In the genomic region with DNA sequence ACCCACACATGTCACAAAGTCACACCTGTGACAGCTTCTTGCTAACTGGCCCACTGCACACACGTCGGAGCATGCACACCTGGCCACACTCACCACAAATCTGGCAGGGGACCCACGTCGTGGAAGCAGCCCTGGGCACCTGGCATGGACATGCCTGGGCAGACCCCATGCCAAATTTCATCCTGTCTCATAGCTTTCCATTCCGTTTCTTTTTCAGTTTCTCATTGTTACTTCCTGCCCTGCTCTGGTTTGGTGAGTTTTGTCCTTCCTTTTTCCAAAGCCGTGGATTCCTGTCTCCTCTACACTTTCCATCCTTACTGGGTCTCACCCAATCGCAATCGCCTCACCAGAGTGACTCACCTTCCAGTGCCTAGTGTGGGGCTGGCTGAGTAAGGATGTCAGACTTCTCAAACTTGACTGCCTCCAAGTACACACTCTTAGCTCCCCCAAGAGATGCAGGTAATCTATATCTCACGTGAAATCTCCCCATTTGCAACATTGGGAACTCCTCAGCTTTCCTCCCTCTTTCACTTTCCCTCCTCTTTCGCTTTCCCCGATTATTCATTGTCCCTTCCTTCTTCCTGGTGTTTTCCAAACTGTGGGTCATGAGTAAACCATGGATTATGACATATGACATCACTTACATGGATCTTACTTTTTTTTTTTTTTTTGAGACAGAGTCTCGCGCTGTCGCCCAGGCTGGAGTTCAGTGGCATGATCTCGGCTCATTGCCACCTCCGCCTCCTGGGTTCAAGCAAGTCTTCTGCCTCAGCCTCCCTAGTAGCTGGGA, we compare ENCODE assay signal across 8 cellular contexts. TPM values are rescaled to one million over a fixed set of nuclear protein-coding genes. Genes with fewer than 3 reads are reported as not detected.
DNase-seq lines count a peak whose midpoint lies in the region; ATAC-seq and TF ChIP-seq lines count a peak whose summit lies in the region.

No MANE protein-coding gene starts in this region.

- H3K23ac ChIP-seq in H9 (ENCODE audit: insufficient read length, low read depth, low read length) = no peak overlapping the region

- H4K5ac ChIP-seq in H9 (ENCODE audit: insufficient read length, low read depth, low read length) = no peak overlapping the region

- H3K27ac ChIP-seq in BLaER1 = peak overlapping the region; percentile 53; the same call in 1 of the 2 replicates
- no peak overlapping the region for H3K27ac ChIP-seq in H9 (ENCODE audit: insufficient read length, low read depth, low read length)
- peak overlapping the region; percentile 50 for H3K27ac ChIP-seq in right cardiac atrium (ENCODE audit: low read length)
- peak overlapping the region; percentile 60 to 83 for H3K27ac ChIP-seq in thoracic aorta

- intact Hi-C loops in right cardiac atrium (cut with DNase I) = no loop called here

- no peak overlapping the region for H2AFZ ChIP-seq in H9 (ENCODE audit: low read length)

- no peak overlapping the region for H4K91ac ChIP-seq in H9 (ENCODE audit: insufficient read length, low read depth, low read length)

- DNase-seq in H9 (no peak), right cardiac atrium (no peak), thoracic aorta (ENCODE audit: low spot score) (no peak), Ammon's horn (ENCODE audit: low spot score) (no peak), HuH-7 (ENCODE audit: low spot score) (no peak)
- DNase-seq in activated CD4-positive, alpha-beta memory T cell treated with anti-CD3 and anti-CD28 coated beads, Interleukin-2, amount 10 ng/mL, durations not matched to agents 7 days and 5 days = peak; percentile 35

- no peak overlapping the region for H2BK5ac ChIP-seq in H9 (ENCODE audit: insufficient read length, low read length)

- H3K4me3 Mint-ChIP-seq in H9 = peak overlapping the region; percentile 3 to 64; a peak in 4 of 5 replicates
- H3K4me3 Mint-ChIP-seq in activated CD4-positive, alpha-beta memory T cell treated with anti-CD3 and anti-CD28 coated beads, Interleukin-2, amount 10 ng/mL, durations not matched to agents 7 days and 5 days = peak overlapping the region; percentile 63

- H3K9ac ChIP-seq in BLaER1 (0 out of 2 replicates have a peak overlapping the region, but pooled peaks have one; percentile 40), H9 (ENCODE audit: extremely low read depth, insufficient read length, low read length) (no peak overlapping the region)

- peaks cover 15 to 16% of the 10 kb centered on the region in 2 experiments for H3K4me1 Mint-ChIP-seq in H9
- H3K4me1 Mint-ChIP-seq in activated CD4-positive, alpha-beta memory T cell treated with anti-CD3 and anti-CD28 coated beads, Interleukin-2, amount 10 ng/mL, durations not matched to agents 7 days and 5 days = peaks cover 19% of the 10 kb centered on the region

- no peak overlapping the region for H3K4me3 ChIP-seq in BLaER1
- H3K4me3 ChIP-seq in right cardiac atrium (ENCODE audit: low read length) = no peak overlapping the region
- peak overlapping the region; percentile 97 for H3K4me3 ChIP-seq in thoracic aorta

- H3K36me3 ChIP-seq in BLaER1 (no peaks in the 10 kb centered on the region), thoracic aorta (no peaks in the 10 kb centered on the region)

- peaks cover 19% of the 10 kb centered on the region for H4K20me1 ChIP-seq in BLaER1
- H4K20me1 ChIP-seq in H9 (ENCODE audit: control insufficient read depth, insufficient read depth, insufficient read length) = peaks cover 4% of the 10 kb centered on the region

- no peaks in the 10 kb centered on the region for H3K36me3 Mint-ChIP-seq in H9 (ENCODE audit: insufficient read depth in 1 of 3, low read depth in 3 of 3)
- no peaks in the 10 kb centered on the region for H3K36me3 Mint-ChIP-seq in activated CD4-positive, alpha-beta memory T cell treated with anti-CD3 and anti-CD28 coated beads, Interleukin-2, amount 10 ng/mL, durations not matched to agents 7 days and 5 days (ENCODE audit: low read depth)

- CTCF ChIA-PET in activated CD4-positive, alpha-beta memory T cell treated with anti-CD3 and anti-CD28 coated beads, Interleukin-2, amount 10 ng/mL, durations not matched to agents 7 days and 5 days (lab: Charles Lee) = interaction anchor here (0.9 to 4.8 kb wide), 5 partner anchors 12 to 82 kb away, joined by 3 to 59 read pairs (median 10); no protein-coding TSS in a partner anchor

- 0 out of 2 replicates have a peak, but pooled peaks cover 2% of the 10 kb centered on the region for H3K27me3 Mint-ChIP-seq in H9 (ENCODE audit: low read depth)
- H3K27me3 Mint-ChIP-seq in activated CD4-positive, alpha-beta memory T cell treated with anti-CD3 and anti-CD28 coated beads, Interleukin-2, amount 10 ng/mL, durations not matched to agents 7 days and 5 days = peaks cover 2% of the 10 kb centered on the region

- no peak overlapping the region for H2BK15ac ChIP-seq in H9 (ENCODE audit: low read depth, low read length)

- H3K9me3 Mint-ChIP-seq in H9 = peaks cover 0 to 3% of the 10 kb centered on the region in 2 experiments; a peak in 2 of 5 replicates
- no peaks in the 10 kb centered on the region for H3K9me3 Mint-ChIP-seq in activated CD4-positive, alpha-beta memory T cell treated with anti-CD3 and anti-CD28 coated beads, Interleukin-2, amount 10 ng/mL, durations not matched to agents 7 days and 5 days

- no CpG with 5 or more reads among the region's 16 CpGs for WGBS in H9 (ENCODE audit: extremely low coverage, insufficient read length, low lambda C conversion rate)
- WGBS in right cardiac atrium = 47% methylated on average over 16 of the region's 16 CpGs

- TF ChIP-seq CTCF in H9 (conservative IDR thresholded peaks at IDR 0.05) = no peak
- TF ChIP-seq CTCF in thoracic aorta (IDR thresholded peaks at IDR 0.05) = no peak

- peaks cover 20% of the 10 kb centered on the region for H3K23me2 ChIP-seq in H9 (ENCODE audit: insufficient read length, low read depth, low read length, poor library complexity, severe bottlenecking)

- H4K8ac ChIP-seq in H9 (replicated peaks; ENCODE audit: insufficient read length, low read depth, low read length) = no peak overlapping the region

- H3K18ac ChIP-seq in H9 (ENCODE audit: insufficient read length, low read depth, low read length) = peak overlapping the region; percentile 72

- H3K14ac ChIP-seq in H9 (ENCODE audit: insufficient read depth, low read length) = peak overlapping the region; percentile 70; the same call in 1 of the 2 replicates

- peak overlapping the region; percentile 51 for H2BK120ac ChIP-seq in H9 (ENCODE audit: low read depth, low read length, poor library complexity, severe bottlenecking)

- H3K27ac Mint-ChIP-seq in H9 = peak overlapping the region in 2 of 3 experiments; percentile 76 to 79; a peak in 4 of 7 replicates
- H3K27ac Mint-ChIP-seq in activated CD4-positive, alpha-beta memory T cell treated with anti-CD3 and anti-CD28 coated beads, Interleukin-2, amount 10 ng/mL, durations not matched to agents 7 days and 5 days = peak overlapping the region; percentile 56

- H3K4me2 ChIP-seq in BLaER1 (peak overlapping the region; percentile 82), H9 (ENCODE audit: insufficient read depth, insufficient read length, low read length) (no peak overlapping the region)

- no peak overlapping the region; the same call in 1 of the 2 replicates for H3K4ac ChIP-seq in H9 (ENCODE audit: low read depth, low read length)

- no peaks in the 10 kb centered on the region for H3K9me3 ChIP-seq in BLaER1
- no peaks in the 10 kb centered on the region for H3K9me3 ChIP-seq in H9 (ENCODE audit: control insufficient read depth, low read depth, low read length)
- H3K9me3 ChIP-seq in right cardiac atrium (ENCODE audit: control insufficient read depth, low read length) = no peaks in the 10 kb centered on the region
- H3K9me3 ChIP-seq in thoracic aorta = no peaks in the 10 kb centered on the region

- ATAC-seq in right cardiac atrium (no peak), thoracic aorta (ENCODE audit: insufficient number of reproducible peaks, low FRiP score, low read depth) (no peak), HG02938 (IDR thresholded peaks at IDR 0.05; ENCODE audit: unreplicated experiment) (no peak)

- H3K27me3 ChIP-seq in BLaER1 (peaks cover 19% of the 10 kb centered on the region; the same call in 1 of the 2 replicates), H9 (ENCODE audit: insufficient read depth, low read length) (no peaks in the 10 kb centered on the region), right cardiac atrium (ENCODE audit: control insufficient read depth, insufficient read depth) (no peaks in the 10 kb centered on the region), thoracic aorta (replicated peaks; ENCODE audit: insufficient read depth) (no peaks in the 10 kb centered on the region)

- H2BK20ac ChIP-seq in H9 (ENCODE audit: low read depth, low read length, poor library complexity, severe bottlenecking) = no peak overlapping the region

- H3K79me2 ChIP-seq in H9 (ENCODE audit: insufficient read depth, low read length) = peaks cover 2% of the 10 kb centered on the region; the same call in 1 of the 2 replicates

- H3K4me1 ChIP-seq in BLaER1 (peaks cover 55% of the 10 kb centered on the region), H9 (ENCODE audit: insufficient read depth, low read length) (peaks cover 7% of the 10 kb centered on the region; the same call in 1 of the 2 replicates), right cardiac atrium (ENCODE audit: control insufficient read depth, insufficient read depth, low read length) (peaks cover 4% of the 10 kb centered on the region), thoracic aorta (ENCODE audit: control insufficient read depth in 1 of 2, low read depth in 2 of 2) (peaks cover 6 to 35% of the 10 kb centered on the region in 2 donors)

- no peak overlapping the region for H2AK5ac ChIP-seq in H9 (ENCODE audit: insufficient read length, low read length)

- POLR2A ChIA-PET in activated CD4-positive, alpha-beta memory T cell treated with anti-CD3 and anti-CD28 coated beads, Interleukin-2, amount 10 ng/mL, durations not matched to agents 7 days and 5 days (lab: Charles Lee) = interaction anchor here (0.8 to 3.0 kb wide), 6 partner anchors 8 to 119 kb away, joined by 3 to 34 read pairs (median 5); partner anchors contain the start of genes CCDC9 and ZC3H4

- no peak overlapping the region for H3K56ac ChIP-seq in H9 (ENCODE audit: insufficient read length, low read depth, low read length)

- no peak overlapping the region for H2BK12ac ChIP-seq in H9 (ENCODE audit: insufficient read length, low read depth, low read length)

- H3T11ph ChIP-seq in H9 (ENCODE audit: low read length) = no peak overlapping the region

- H3K79me1 ChIP-seq in H9 (ENCODE audit: insufficient read depth, low read depth, low read length, poor library complexity, severe bottlenecking) = no peaks in the 10 kb centered on the region

RNA-seq across cellular contexts. Expression of gene BBC3, which starts 1.6 kb away (rescaled TPM):
- 23.2 and 24.8 TPM in 2 replicates for total RNA-seq in H9 (2021)
- total RNA-seq in activated CD4-positive, alpha-beta memory T cell treated with anti-CD3 and anti-CD28 coated beads, Interleukin-2, amount 10 ng/mL, durations not matched to agents 7 days and 5 days = 10 to 100 TPM; 17.3 to 19.0 TPM
- 1 to 10 TPM; 2.1 to 4.3 (median 4.0) TPM for total RNA-seq in right cardiac atrium
- polyA plus RNA-seq in right cardiac atrium = 3.4 TPM
- 10 to 100 TPM in 1 of 2 donors, 1 to 10 TPM in 1; 6.5 to 21.4 TPM for total RNA-seq in thoracic aorta

RNA-seq across cellular contexts. Expression of gene CCDC9, which starts 23.7 kb away (rescaled TPM):
- total RNA-seq in H9 (2021) (34.4 and 36.9 TPM in 2 replicates), right cardiac atrium (10 to 100 TPM; 18.1 to 27.5 (median 22.4) TPM), thoracic aorta (10 to 100 TPM; 26.7 to 38.9 TPM)
- 10 to 100 TPM; 29.9 to 30.2 TPM for total RNA-seq in activated CD4-positive, alpha-beta memory T cell treated with anti-CD3 and anti-CD28 coated beads, Interleukin-2, amount 10 ng/mL, durations not matched to agents 7 days and 5 days
- 27.8 TPM for polyA plus RNA-seq in right cardiac atrium

RNA-seq across cellular contexts. Expression of gene INAFM1, which starts 42.1 kb away (rescaled TPM):
- total RNA-seq in H9 (2021) (8.5 and 9.2 TPM in 2 replicates), right cardiac atrium (10 to 100 TPM; 13.3 to 16.9 (median 15.0) TPM), thoracic aorta (10 to 100 TPM; 10.3 to 18.6 TPM)
- 10 to 100 TPM; 12.6 to 13.9 TPM for total RNA-seq in activated CD4-positive, alpha-beta memory T cell treated with anti-CD3 and anti-CD28 coated beads, Interleukin-2, amount 10 ng/mL, durations not matched to agents 7 days and 5 days
- polyA plus RNA-seq in right cardiac atrium = 7.0 TPM
